Comparison of ENCODE assay signal across 1 cellular context in the genomic region with DNA sequence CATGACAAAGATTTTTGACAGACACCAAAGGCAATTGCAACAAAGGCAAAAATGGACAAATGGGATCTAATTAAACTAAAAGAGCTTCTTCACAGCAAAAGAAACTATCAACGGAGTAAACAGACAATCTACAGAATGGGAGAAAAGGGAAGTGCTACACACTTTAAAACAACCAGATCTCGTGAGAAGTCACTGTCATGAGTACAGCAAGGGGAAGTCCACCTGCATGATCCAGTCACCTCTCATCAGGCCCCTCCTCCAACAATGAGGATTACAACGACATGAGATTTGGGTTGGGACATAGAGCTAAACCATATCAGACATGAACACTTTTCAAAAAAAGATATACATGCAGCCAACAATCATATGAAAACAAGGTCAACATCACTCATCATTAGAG.
A peak's percentile ranks its signal among the peaks of the same experiment; 100 is the strongest.
TF ChIP-seq lines count a peak whose summit lies in the region.

No MANE protein-coding gene starts in this region.

TF ChIP-seq in GM12878, 131 proteins besides CTCF, POLR2A, EP300 and RAD21:
- TF ChIP-seq SPI1 (IDR thresholded peaks at IDR 0.05; ENCODE audit: borderline replicate concordance, insufficient read depth, low read depth, low read length) (peak; percentile 52; the same call in 1 of the 2 replicates), ZNF384 (IDR thresholded peaks at IDR 0.05; ENCODE audit: borderline replicate concordance, low read depth, low read length) (no peak)
